ENCODE assay signal across 9 cellular contexts in the genomic region with DNA sequence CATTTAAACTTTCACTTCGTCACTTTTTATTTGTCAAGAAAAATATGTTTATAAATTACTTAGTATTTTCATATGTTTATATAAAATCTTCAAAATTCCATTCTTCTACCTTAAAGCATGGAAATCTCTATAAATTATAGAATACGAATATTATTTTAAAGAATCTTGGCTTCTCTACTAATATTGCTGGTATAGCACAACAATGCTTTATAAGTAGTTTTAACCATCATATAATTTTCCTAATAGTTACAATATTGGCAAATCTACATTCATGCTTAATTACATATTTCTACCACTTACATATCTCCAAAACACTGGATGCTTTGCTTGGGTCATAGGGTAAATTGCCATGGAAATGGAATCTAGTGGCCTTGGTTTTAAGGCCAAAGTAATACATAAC. TPM values are rescaled to one million over a fixed set of nuclear protein-coding genes. Genes with fewer than 3 reads are reported as not detected.
"Had no signal": no experiment of that assay in that cellular context is flagged by ENCODE, and none has a peak within 500 bp of the region (broad histone marks: within the 10 kb centered on the region; RNA-seq: fewer than 3 reads in every experiment).

No MANE protein-coding gene starts in this region.

- DNase-seq: H9, HCEC 1CT, KG1 had no signal

- H2AFZ ChIP-seq: GM23338 had no signal

- FAIRE-seq: H1, H54, HepG2, HTR-8/SVneo had no signal

- H3K4me3 ChIP-seq: GM23338 had no signal

- H3K4me2 ChIP-seq: GM23338 had no signal

- ATAC-seq: GM23338, HepG2 had no signal

RNA-seq across cellular contexts. Expression of gene ARMC3, which starts 21.1 kb away (rescaled TPM):
- total RNA-seq: HepG2, HT-29 had no signal
- polyA plus RNA-seq: GM23338, HepG2 had no signal
